16 cellular contexts compared by ENCODE assay signal in genomic region chr13:72774019-72774418, GRCh38. TPM values are rescaled to one million over a fixed set of nuclear protein-coding genes. Genes with fewer than 3 reads are reported as not detected.
A peak's percentile ranks its signal among the peaks of the same experiment; 100 is the strongest.
DNase-seq lines count a peak whose midpoint lies in the region; ATAC-seq, FAIRE-seq and TF ChIP-seq lines count a peak whose summit lies in the region.
"Had no signal": no experiment of that assay in that cellular context is flagged by ENCODE, and none has a peak within 500 bp of the region (broad histone marks: within the 10 kb centered on the region; RNA-seq: fewer than 3 reads in every experiment).

No MANE protein-coding gene starts in this region.

- no peak for FAIRE-seq in bronchial epithelial cell (lab: Jason Lieb, UNC)
- FAIRE-seq: HTR-8/SVneo had no signal

- ATAC-seq in GM19035 (IDR thresholded peaks at IDR 0.05; ENCODE audit: unreplicated experiment) (no peak), GM19452 (IDR thresholded peaks at IDR 0.05; ENCODE audit: unreplicated experiment) (no peak)
- ATAC-seq: CD8-positive, alpha-beta T cell; HCT116 had no signal

- peaks cover 19% of the 10 kb centered on the region for H3K36me3 ChIP-seq in bronchial epithelial cell (ENCODE audit: control insufficient read depth, insufficient read depth, low read length)

- no peak for TF ChIP-seq CTCF in bronchial epithelial cell (IDR thresholded peaks at IDR 0.05; ENCODE audit: insufficient read depth, low read length, severe bottlenecking)
- TF ChIP-seq CTCF in fibroblast of pulmonary artery (IDR thresholded peaks at IDR 0.05; ENCODE audit: low read length, missing control alignments) = no peak

- DNase-seq in HCEC 1CT (peak; percentile 28), bronchial epithelial cell (ENCODE audit: low read depth) (peak; percentile 89), fibroblast of pulmonary artery (ENCODE audit: low read depth) (peak; percentile 64), germinal center (ENCODE audit: low spot score) (no peak)
- no peak for DNase-seq in stimulated activated CD4-positive, alpha-beta T cell treated with anti-CD3 and anti-CD28 coated beads, Interleukin-2, amount 100 ng/mL, for 48 hours
- DNase-seq: CD8-positive, alpha-beta T cell; DND-41; NCI-H1048; NCI-H2107; NCI-H345; NCI-H69; NK-92 treated with Interleukin-12 subunit alpha and Interleukin-12 subunit beta, amount 100 ng/mL, for 24 hours had no signal

- H3K4me3 ChIP-seq in bronchial epithelial cell (ENCODE audit: low read depth, low read length) (no peak overlapping the region), fibroblast of pulmonary artery (replicated peaks; ENCODE audit: low read depth, low read length) (no peak overlapping the region)

- H3K27me3 ChIP-seq in bronchial epithelial cell (ENCODE audit: control insufficient read depth, insufficient read depth, low read length) = no peaks in the 10 kb centered on the region

RNA-seq across cellular contexts. Expression of gene DIS3, which starts 7.7 kb away (rescaled TPM):
- total RNA-seq in bronchial epithelial cell = 22.8 and 27.6 TPM in 2 replicates

RNA-seq across cellular contexts. Expression of gene PIBF1, which starts 7.9 kb away (rescaled TPM):
- 16.8 and 27.9 TPM in 2 replicates for total RNA-seq in bronchial epithelial cell

RNA-seq across cellular contexts. Expression of gene BORA, which starts 46.3 kb away (rescaled TPM):
- 2.4 and 3.2 TPM in 2 replicates for total RNA-seq in bronchial epithelial cell

RNA-seq across cellular contexts. Expression of gene MZT1, which starts 46.6 kb away (rescaled TPM):
- total RNA-seq in bronchial epithelial cell = 5.4 and 9.5 TPM in 2 replicates

Comparison
In these comparisons a context has a peak if more than half of its experiments do, and no peak if none do; other contexts are left out.
1. DNase-seq: peak in HCEC 1CT (single experiment), bronchial epithelial cell (single experiment) and fibroblast of pulmonary artery (single experiment); none in stimulated activated CD4-positive, alpha-beta T cell treated with anti-CD3 and anti-CD28 coated beads, Interleukin-2, amount 100 ng/mL, for 48 hours (0 of 2) and germinal center (single experiment).